In genomic region chr6:119628691-119629621, GRCh38 we compare ENCODE assay signal across 26 cellular contexts.
DNase-seq lines count a peak whose midpoint lies in the region; ATAC-seq, FAIRE-seq and TF ChIP-seq lines count a peak whose summit lies in the region.
"Had no signal": no experiment of that assay in that cellular context is flagged by ENCODE, and none has a peak within 500 bp of the region (broad histone marks: within the 10 kb centered on the region; RNA-seq: fewer than 3 reads in every experiment).

No MANE protein-coding gene starts in this region.

- H3K9me3 ChIP-seq in HCT116 (ENCODE audit: control insufficient read depth in 1 of 2, insufficient read depth in 1 of 2, low read depth in 1 of 2, low read length in 2 of 2) (no peaks in the 10 kb centered on the region; a peak in 1 of 4 replicates), K562 (replicated peaks; ENCODE audit: control insufficient read depth, insufficient read depth, low read depth, low read length) (peaks cover 4% of the 10 kb centered on the region; the same call in 1 of the 2 replicates)
- H3K9me3 ChIP-seq: Peyer's patch, vagina had no signal

- TF ChIP-seq POLR2A in HCT116 (IDR thresholded peaks at IDR 0.05; ENCODE audit: borderline replicate concordance, extremely low read depth, insufficient read depth, insufficient read length) (no peak), K562 (conservative IDR thresholded peaks at IDR 0.05) (no peak)

- RAD21 ChIA-PET in HCT116 (lab: Charles Lee; ENCODE audit: low non-redundant PET in 1 of 2, low total read pairs in 2 of 2, uncharacterized antibody in 2 of 2, unreplicated experiment in 2 of 2): no interaction called here

- BruUV-seq in HCT116 (replicated peaks; lab: Mats Ljungman, UMichigan): no TSS peak
- no TSS peak for BruUV-seq in K562 (replicated peaks; lab: Mats Ljungman, UMichigan)

- no peak for DNase-seq in AG10803 (ENCODE audit: low read depth)
- no peak for DNase-seq in HCT116 (ENCODE audit: low read depth, low spot score)
- peak in 1 of 4 experiments; percentile 50 for DNase-seq in K562 (ENCODE audit: extremely low read depth in 1 of 4, low spot score in 3 of 4)
- DNase-seq in NOMO-1 treated with dmso at 0.1 percent for 144 hours (lab: John Stamatoyannopoulos, UW; ENCODE audit: unreplicated experiment): no peak
- no peak for DNase-seq in OCI-M2 (lab: John Stamatoyannopoulos, UW; ENCODE audit: unreplicated experiment)
- DNase-seq: activated CD4-positive, alpha-beta memory T cell treated with anti-CD3 and anti-CD28 coated beads, Interleukin-2, amount 10 ng/mL, durations not matched to agents 7 days and 5 days; activated naive CD4-positive, alpha-beta T cell; central memory CD4-positive, alpha-beta T cell; DMS 273 treated with DMSO at 0.1 percent for 48 hours; naive B cell; NCI-H1105; NCI-H2029; NCI-H345; NCI-H774; occipital lobe; Peyer's patch; retina; stimulated activated CD4-positive, alpha-beta T cell treated with anti-CD3 and anti-CD28 coated beads, Interleukin-2, amount 100 ng/mL, for 48 hours; stimulated activated naive B cell treated with anti-CD40 and anti-IgM and Interleukin-4, amounts not matched to agents 10 μg/mL and 1 μg/mL and 100 μg/mL, for 72 hours; T-helper 2 cell had no signal

- H3K36me3 ChIP-seq in HCT116 (ENCODE audit: control insufficient read depth in 1 of 2, insufficient read depth in 2 of 2, low read length in 2 of 2): no peaks in the 10 kb centered on the region
- no peaks in the 10 kb centered on the region for H3K36me3 ChIP-seq in K562 (ENCODE audit: control insufficient read depth, insufficient read depth, low read length)
- H3K36me3 ChIP-seq: adrenal gland, Peyer's patch, vagina had no signal

- H3K9ac ChIP-seq in HCT116 (ENCODE audit: low read length): no peak overlapping the region
- peak overlapping the region in 1 of 2 experiments; percentile 70; a peak in 1 of 4 replicates for H3K9ac ChIP-seq in K562 (ENCODE audit: insufficient read depth in 1 of 2, low read depth in 2 of 2, low read length in 2 of 2)

- CTCF ChIA-PET in HCT116 (lab: Charles Lee): interaction anchor here (0.8 kb wide), 1 partner anchor 278 kb away, joined by 3 read pairs; no protein-coding TSS in a partner anchor
- CTCF ChIA-PET in K562 (lab: Yijun Ruan, JAX; ENCODE audit: low intra/inter-chr PET ratio): no interaction called here

- H3K4me3 ChIP-seq in AG10803 (ENCODE audit: low read length): no peak overlapping the region
- no peak overlapping the region for H3K4me3 ChIP-seq in HCT116 (replicated peaks in 1 of 2; ENCODE audit: low read depth in 1 of 2, low read length in 2 of 2)
- no peak overlapping the region for H3K4me3 ChIP-seq in K562
- H3K4me3 ChIP-seq: adrenal gland, GM12878, Peyer's patch, vagina had no signal

- TF ChIP-seq EP300 in K562 (IDR thresholded peaks at IDR 0.05; ENCODE audit: low read length): no peak

- intact Hi-C loops in HCT116 (cut with micrococcal nuclease) (loop anchor here (5.0 kb wide), 1 partner anchor 277 kb away; no protein-coding TSS in a partner anchor), K562 (cut with micrococcal nuclease) (loop anchor here (1.0 to 5.0 kb wide), 5 partner anchors 86 to 482 kb away; no protein-coding TSS in a partner anchor)

- peak; percentile 36; the same call in 1 of the 2 replicates for ATAC-seq in HCT116
- ATAC-seq in K562: peak; percentile 52
- ATAC-seq in HG03280 (IDR thresholded peaks at IDR 0.05; ENCODE audit: unreplicated experiment): no peak
- ATAC-seq in GM21515 (IDR thresholded peaks at IDR 0.05; ENCODE audit: unreplicated experiment): no peak
- ATAC-seq: GM12878; stimulated activated naive B cell treated with anti-CD40 and anti-IgM and Interleukin-4, amounts not matched to agents 10 μg/mL and 1 μg/mL and 100 μg/mL, for 72 hours had no signal

- no peaks in the 10 kb centered on the region for H4K20me1 ChIP-seq in HCT116 (ENCODE audit: insufficient read depth)
- no peaks in the 10 kb centered on the region for H4K20me1 ChIP-seq in K562 (replicated peaks; ENCODE audit: control insufficient read depth, insufficient read depth, low read length)

- POLR2A ChIA-PET in HCT116 (lab: Charles Lee): interaction anchor here (1.2 kb wide), 1 partner anchor 11 kb away, joined by 4 read pairs; no protein-coding TSS in a partner anchor
- POLR2A ChIA-PET in K562 (lab: Yijun Ruan, JAX): interaction anchor here (0.7 to 1.7 kb wide), 11 partner anchors 9 to 490 kb away, joined by 3 to 7 read pairs (median 3); no protein-coding TSS in a partner anchor

- H3K79me2 ChIP-seq in HCT116 (ENCODE audit: insufficient read depth, low read length) (no peaks in the 10 kb centered on the region), K562 (ENCODE audit: control insufficient read depth, insufficient read depth, low read length) (no peaks in the 10 kb centered on the region)

- in situ Hi-C loops in K562 (cut with MboI): no loop called here

- TF ChIP-seq RAD21 in HCT116 (IDR thresholded peaks at IDR 0.05; ENCODE audit: low read depth): no peak
- TF ChIP-seq RAD21 in K562 (CRISPR knock-in tag; conservative IDR thresholded peaks at IDR 0.05 in 1 of 2, IDR thresholded peaks at IDR 0.05 in 1 of 2): no peak

- 77% methylated on average over 7 of the region's 7 CpGs for WGBS in K562 (ENCODE audit: insufficient coverage, low coverage, missing lambda C conversion rate)

- no peaks in the 10 kb centered on the region for H3K9me1 ChIP-seq in K562 (ENCODE audit: control insufficient read depth, insufficient read depth, low read length)

- no peaks in the 10 kb centered on the region for H3K9me2 ChIP-seq in HCT116 (ENCODE audit: insufficient read depth)

- peak; percentile 19 for TF ChIP-seq CTCF in AG10803 (conservative IDR thresholded peaks at IDR 0.05; ENCODE audit: low read length)
- peak in 2 of 3 experiments; percentile 11 to 46; a peak in 2 of 6 replicates for TF ChIP-seq CTCF in HCT116 (IDR thresholded peaks at IDR 0.05 in 2 of 3, conservative IDR thresholded peaks at IDR 0.05 in 1 of 3; ENCODE audit: borderline replicate concordance in 1 of 3, insufficient read depth in 1 of 3, low read depth in 2 of 3, low read length in 2 of 3)
- TF ChIP-seq CTCF in K562 (IDR thresholded peaks at IDR 0.05 in 2 of 3, conservative IDR thresholded peaks at IDR 0.05 in 1 of 3; ENCODE audit: insufficient read depth in 2 of 3, low read depth in 1 of 3, low read length in 3 of 3): peak; percentile 5 to 33 (median 12); a peak in 2 of 6 replicates

- H2AFZ ChIP-seq in HCT116 (ENCODE audit: low read depth, low read length, poor library complexity, severe bottlenecking) (peak overlapping the region; percentile 65), K562 (ENCODE audit: low read depth, low read length) (peak overlapping the region; percentile 75)

- FAIRE-seq in K562 (lab: Jason Lieb, UNC): no peak
- peak; percentile 76 for FAIRE-seq in islet of Langerhans (lab: Jason Lieb, UNC)
- FAIRE-seq: GM12878 had no signal

- no peaks in the 10 kb centered on the region; a peak in 1 of 4 replicates for H3K4me1 ChIP-seq in HCT116 (ENCODE audit: control insufficient read depth in 1 of 2, insufficient read depth in 2 of 2, low read length in 2 of 2)
- H3K4me1 ChIP-seq in K562 (replicated peaks in 1 of 2; ENCODE audit: control insufficient read depth in 2 of 2, insufficient read depth in 2 of 2, low read length in 2 of 2): peaks cover 8 to 31% of the 10 kb centered on the region in 2 experiments; a peak in 3 of 5 replicates
- H3K4me1 ChIP-seq: Peyer's patch, vagina had no signal

- H3K4me2 ChIP-seq in HCT116 (ENCODE audit: low read length) (no peak overlapping the region), K562 (ENCODE audit: insufficient read depth, low read length) (peak overlapping the region; percentile 73)

- no peak overlapping the region for H3K27ac ChIP-seq in HCT116 (ENCODE audit: low read depth, low read length)
- H3K27ac ChIP-seq in K562 (ENCODE audit: extremely low read depth, low read depth, low read length): peak overlapping the region; percentile 89
- H3K27ac ChIP-seq: adrenal gland, Peyer's patch, vagina had no signal

- no peaks in the 10 kb centered on the region for H3K27me3 ChIP-seq in HCT116 (ENCODE audit: insufficient read depth, low read length)
- H3K27me3 ChIP-seq in K562 (ENCODE audit: control insufficient read depth in 2 of 2, insufficient read depth in 2 of 2, low read length in 2 of 2): no peaks in the 10 kb centered on the region
- H3K27me3 ChIP-seq: adrenal gland, Peyer's patch, vagina had no signal

TF ChIP-seq in HCT116, 20 proteins besides CTCF, POLR2A, EP300 and RAD21 (continues in another document):
- TF ChIP-seq JUND (IDR thresholded peaks at IDR 0.05): no peak
- TF ChIP-seq ZBTB33 (IDR thresholded peaks at IDR 0.05; ENCODE audit: extremely low read depth, insufficient replicate concordance, low read length): no peak

TF ChIP-seq in K562, 482 proteins besides CTCF, POLR2A, EP300 and RAD21 (continues in another document):
- no peak for TF ChIP-seq BMI1 (IDR thresholded peaks at IDR 0.05; ENCODE audit: low read length)
- no peak for TF ChIP-seq NFE2 (IDR thresholded peaks at IDR 0.05; ENCODE audit: low read depth)
- no peak for TF ChIP-seq NR2C2 (CRISPR knock-in tag; IDR thresholded peaks at IDR 0.05)
- TF ChIP-seq NR2C2 (tag; IDR thresholded peaks at IDR 0.05): no peak
- no peak for TF ChIP-seq TOE1 (IDR thresholded peaks at IDR 0.05; ENCODE audit: borderline replicate concordance)
- TF ChIP-seq TOE1 (CRISPR knock-in tag; IDR thresholded peaks at IDR 0.05; ENCODE audit: borderline replicate concordance, low read depth): no peak
- no peak for TF ChIP-seq RBBP5 (IDR thresholded peaks at IDR 0.05; ENCODE audit: borderline replicate concordance, insufficient read depth, low read length, poor library complexity, severe bottlenecking)
- 0 out of 2 replicates have a peak, but pooled peaks have one; percentile 2 for TF ChIP-seq CREB1 (IDR thresholded peaks at IDR 0.05)
- no peak for TF ChIP-seq CREB1 (CRISPR knock-in tag; IDR thresholded peaks at IDR 0.05)
- TF ChIP-seq ZNF76 (CRISPR knock-in tag; IDR thresholded peaks at IDR 0.05; ENCODE audit: borderline replicate concordance): no peak
- no peak for TF ChIP-seq YBX1 (IDR thresholded peaks at IDR 0.05)
- no peak for TF ChIP-seq NR3C1 (CRISPR knock-in tag; IDR thresholded peaks at IDR 0.05)
- no peak for TF ChIP-seq HNRNPLL (IDR thresholded peaks at IDR 0.05; ENCODE audit: low read depth, low read length, poor library complexity, severe bottlenecking)
- no peak for TF ChIP-seq PRMT5 (CRISPR knock-in tag; IDR thresholded peaks at IDR 0.05)
- no peak for TF ChIP-seq MAFK (IDR thresholded peaks at IDR 0.05; ENCODE audit: low read length)
- TF ChIP-seq EP400 (IDR thresholded peaks at IDR 0.05): 0 out of 2 replicates have a peak, but pooled peaks have one; percentile 1

Comparison
In these comparisons a context has a peak if more than half of its experiments do, and no peak if none do; other contexts are left out.
1. ATAC-seq: peak in HCT116 (single experiment) and K562 (single experiment); none in HG03280 (single experiment) and GM21515 (single experiment).
2. Peak in every context shown above with its lines, with median percentiles within 50 percentile points of each other: CTCF ChIP-seq.